ENCODE assay signal across 20 cellular contexts in genomic region chr4:53730431-53730830, GRCh38.
"Had no signal": no experiment of that assay in that cellular context is flagged by ENCODE, and none has a peak within 500 bp of the region (broad histone marks: within the 10 kb centered on the region; RNA-seq: fewer than 3 reads in every experiment).

No MANE protein-coding gene starts in this region.

- H3K27me3 ChIP-seq: esophagus squamous epithelium, hepatocyte, ovary, right atrium auricular region, sigmoid colon had no signal

- H3K9me3 ChIP-seq: esophagus squamous epithelium, left ventricle myocardium inferior, lower lobe of right lung, ovary, right atrium auricular region, sigmoid colon had no signal

- DNase-seq: effector memory CD8-positive, alpha-beta T cell; esophagus squamous epithelium; foreskin melanocyte; head of caudate nucleus; kidney; left cardiac atrium; left ventricle myocardium inferior; lower lobe of right lung; naive thymus-derived CD4-positive, alpha-beta T cell; ovary; sigmoid colon; small intestine; stimulated activated CD4-positive, alpha-beta T cell treated with anti-CD3 and anti-CD28 coated beads, Interleukin-2, amount 100 ng/mL, for 48 hours; stimulated activated naive CD4-positive, alpha-beta T cell treated with Interleukin-2 at 50 U/mL for 16 hours; trophoblast cell had no signal

- ATAC-seq: effector memory CD8-positive, alpha-beta T cell; left cardiac atrium; lower lobe of right lung; naive thymus-derived CD4-positive, alpha-beta T cell had no signal

- H3K36me3 ChIP-seq: esophagus squamous epithelium, left ventricle myocardium inferior, lower lobe of right lung, ovary, right atrium auricular region, sigmoid colon had no signal

- H3K4me3 Mint-ChIP-seq: effector memory CD8-positive, alpha-beta T cell; memory B cell; naive thymus-derived CD4-positive, alpha-beta T cell; neural crest cell had no signal

- H2AFZ ChIP-seq: hepatocyte had no signal

- H3K27ac Mint-ChIP-seq: memory B cell; naive thymus-derived CD4-positive, alpha-beta T cell had no signal

- H3K4me3 ChIP-seq: esophagus squamous epithelium, hepatocyte, left ventricle myocardium inferior, lower lobe of right lung, ovary, right atrium auricular region, sigmoid colon had no signal

- H3K9me3 Mint-ChIP-seq: effector memory CD8-positive, alpha-beta T cell; neural crest cell had no signal

- H3K4me1 ChIP-seq: esophagus squamous epithelium, lower lobe of right lung, right atrium auricular region had no signal

- H3K79me2 ChIP-seq: hepatocyte had no signal

- H3K27me3 Mint-ChIP-seq: effector memory CD8-positive, alpha-beta T cell; memory B cell had no signal

- H3K4me1 Mint-ChIP-seq: memory B cell; naive thymus-derived CD4-positive, alpha-beta T cell; neural crest cell had no signal

- H3K27ac ChIP-seq: epithelial cell of prostate, esophagus squamous epithelium, hepatocyte, left ventricle myocardium inferior, lower lobe of right lung, ovary, right atrium auricular region, sigmoid colon had no signal

- H3K36me3 Mint-ChIP-seq: memory B cell; naive thymus-derived CD4-positive, alpha-beta T cell had no signal

- FAIRE-seq: kidney, small intestine had no signal
